ENCODE assay signal across 9 cellular contexts in the genomic region with DNA sequence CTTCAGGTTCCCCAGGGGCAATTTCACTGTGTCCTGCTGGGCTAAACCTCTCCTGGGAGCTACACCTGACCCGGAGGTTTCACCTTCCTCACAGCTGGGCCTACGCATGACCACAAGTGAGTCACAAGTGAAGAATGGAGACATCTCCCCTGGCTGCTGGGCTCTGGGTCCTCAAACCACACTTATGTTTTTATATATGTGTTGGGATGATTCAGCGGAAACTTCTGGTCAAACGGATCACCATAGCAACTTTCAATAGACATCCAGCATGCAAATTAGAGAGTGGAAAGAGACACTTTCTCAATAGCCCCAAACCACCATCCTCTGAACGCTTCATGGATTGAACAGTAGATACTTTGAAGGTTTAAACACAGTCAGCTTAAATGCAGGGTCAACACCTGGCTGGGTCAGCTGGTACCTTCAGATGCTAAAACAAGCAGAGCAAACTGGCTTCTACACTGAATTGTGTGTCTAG. TPM values are rescaled to one million over a fixed set of nuclear protein-coding genes. Genes with fewer than 3 reads are reported as not detected.
DNase-seq lines count a peak whose midpoint lies in the region; ATAC-seq, FAIRE-seq and TF ChIP-seq lines count a peak whose summit lies in the region.
"Had no signal": no experiment of that assay in that cellular context is flagged by ENCODE, and none has a peak within 500 bp of the region (broad histone marks: within the 10 kb centered on the region; RNA-seq: fewer than 3 reads in every experiment).

No MANE protein-coding gene starts in this region.

- WGBS in GM12878 (ENCODE audit: insufficient coverage, insufficient replicate concordance, low lambda C conversion rate, missing lambda C conversion rate) = under 1% methylated on average over 5 of the region's 5 CpGs

- H3K4me1 Mint-ChIP-seq in endothelial cell (ENCODE audit: unreplicated experiment) = no peaks in the 10 kb centered on the region

- BruUV-seq in GM12878 (replicated peaks; lab: Mats Ljungman, UMichigan) = no TSS peak

- no peaks in the 10 kb centered on the region for H3K4me1 ChIP-seq in GM12878 (ENCODE audit: control insufficient read depth, insufficient read depth, low read length)

- no peak for TF ChIP-seq EP300 in GM12878 (IDR thresholded peaks at IDR 0.05; ENCODE audit: borderline replicate concordance in 1 of 2, control insufficient read depth in 1 of 2, low read depth in 2 of 2, low read length in 2 of 2)

- TF ChIP-seq CTCF in NB4 (IDR thresholded peaks at IDR 0.05; ENCODE audit: low read depth, low read length) (no peak), GM12878 (IDR thresholded peaks at IDR 0.05 in 2 of 3, conservative IDR thresholded peaks at IDR 0.05 in 1 of 3; ENCODE audit: control insufficient read depth in 2 of 3, extremely low read depth in 1 of 3, insufficient read depth in 1 of 3, low read depth in 3 of 3, low read length in 3 of 3) (no peak), endothelial cell (IDR thresholded peaks at IDR 0.05; ENCODE audit: unreplicated experiment) (no peak)

- H3K4me3 ChIP-seq in NB4 (ENCODE audit: low read depth, low read length) (no peak overlapping the region), GM12878 (no peak overlapping the region)

- H3K4me2 ChIP-seq in GM12878 (ENCODE audit: control insufficient read depth, insufficient read depth) = no peak overlapping the region

- RAD21 ChIA-PET in GM12878 (lab: Charles Lee; ENCODE audit: unreplicated experiment) = no interaction called here

- no peak for TF ChIP-seq POLR2A in NB4 (IDR thresholded peaks at IDR 0.05; ENCODE audit: extremely low read depth, insufficient read length)
- no peak for TF ChIP-seq POLR2A in GM12878 (IDR thresholded peaks at IDR 0.05; ENCODE audit: low read depth, low read length)

- no peaks in the 10 kb centered on the region for H3K79me2 ChIP-seq in GM12878 (ENCODE audit: control insufficient read depth, insufficient read depth, low read length)

- H3K9me3 ChIP-seq in GM12878 (replicated peaks; ENCODE audit: control insufficient read depth, insufficient read depth, low read length) = no peaks in the 10 kb centered on the region; the same call in 2 of the 3 replicates

- H2AFZ ChIP-seq in GM12878 (ENCODE audit: control insufficient read depth, low read depth, low read length) = no peak overlapping the region

- in situ Hi-C loops in GM12878 (cut with MboI) = no loop called here

- no peak overlapping the region for H3K4me3 Mint-ChIP-seq in endothelial cell (ENCODE audit: unreplicated experiment)

- TF ChIP-seq RAD21 in GM12878 (IDR thresholded peaks at IDR 0.05; ENCODE audit: insufficient read depth, low read depth, low read length) = no peak

- H4K20me1 ChIP-seq in GM12878 (ENCODE audit: control insufficient read depth, insufficient read depth) = no peaks in the 10 kb centered on the region

- DNase-seq in EL = peak; percentile 25
- DNase-seq in NB4 (ENCODE audit: low read depth) = peak; percentile 55
- DNase-seq in GM12878 (ENCODE audit: low read depth, low spot score) = peak; percentile 20
- DNase-seq in stimulated activated CD8-positive, alpha-beta memory T cell treated with anti-CD3 and anti-CD28 coated beads, Interleukin-2, amount 100 ng/mL, for 1 hour (ENCODE audit: low read depth in 2 of 2) = peak; percentile 1 to 6
- no peak for DNase-seq in endothelial cell (ENCODE audit: low spot score)
- DNase-seq in NCI-H2029 treated with DMSO at 0.1 percent for 48 hours (lab: John Stamatoyannopoulos, UW) = no peak

- H3K27ac ChIP-seq in GM12878 (ENCODE audit: control insufficient read depth, insufficient read depth) = no peak overlapping the region

- ATAC-seq in GM21786 (IDR thresholded peaks at IDR 0.05; ENCODE audit: unreplicated experiment) (peak; percentile 56), GM12878 (peak; percentile 21; the same call in 2 of the 3 replicates), esophagus mucosa (no peak)

- no peak for FAIRE-seq in GM12878 (lab: Jason Lieb, UNC)
- FAIRE-seq: G401.6 had no signal

- CTCF ChIA-PET in GM12878 (lab: Yijun Ruan, JAX) = no interaction called here

- H3K36me3 Mint-ChIP-seq in endothelial cell (ENCODE audit: low read depth, unreplicated experiment) = no peaks in the 10 kb centered on the region

- no peaks in the 10 kb centered on the region for H3K36me3 ChIP-seq in GM12878 (ENCODE audit: control insufficient read depth in 2 of 2, insufficient read depth in 2 of 2, low read length in 1 of 2)

- H3K27me3 ChIP-seq in GM12878 (replicated peaks in 1 of 2; ENCODE audit: control insufficient read depth in 2 of 2, insufficient read depth in 2 of 2, low read length in 1 of 2) = no peaks in the 10 kb centered on the region

- H3K27ac Mint-ChIP-seq in endothelial cell (ENCODE audit: unreplicated experiment) = no peak overlapping the region

- POLR2A ChIA-PET in GM12878 (lab: Charles Lee) = no interaction called here

- SMC1A ChIA-PET in GM12878 (lab: Charles Lee; ENCODE audit: uncharacterized antibody, unreplicated experiment) = no interaction called here

- intact Hi-C loops in GM12878 (cut with micrococcal nuclease; ENCODE audit: unreplicated experiment) = no loop called here

- no peak overlapping the region for H3K9ac ChIP-seq in GM12878 (ENCODE audit: control insufficient read depth, insufficient read depth, low read length)

- no peaks in the 10 kb centered on the region for H3K9me3 Mint-ChIP-seq in endothelial cell (ENCODE audit: unreplicated experiment)

- no peaks in the 10 kb centered on the region for H3K27me3 Mint-ChIP-seq in endothelial cell (ENCODE audit: unreplicated experiment)

TF ChIP-seq in GM12878, 131 proteins besides CTCF, POLR2A, EP300 and RAD21:
- TF ChIP-seq YY1 (IDR thresholded peaks at IDR 0.05; ENCODE audit: low read depth, low read length) (no peak), CBX3 (IDR thresholded peaks at IDR 0.05; ENCODE audit: borderline replicate concordance, low read depth) (no peak), SP1 (IDR thresholded peaks at IDR 0.05; ENCODE audit: low read depth, low read length) (no peak), RB1 (IDR thresholded peaks at IDR 0.05; ENCODE audit: borderline replicate concordance) (no peak), IKZF2 (IDR thresholded peaks at IDR 0.05) (no peak), NFIC (IDR thresholded peaks at IDR 0.05; ENCODE audit: low read depth, low read length) (peak; percentile 50; the same call in 1 of the 2 replicates), RUNX3 (IDR thresholded peaks at IDR 0.05; ENCODE audit: low read length) (peak; percentile 89), SMAD5 (IDR thresholded peaks at IDR 0.05; ENCODE audit: low read depth) (no peak)
- TF ChIP-seq, protein P1, sequence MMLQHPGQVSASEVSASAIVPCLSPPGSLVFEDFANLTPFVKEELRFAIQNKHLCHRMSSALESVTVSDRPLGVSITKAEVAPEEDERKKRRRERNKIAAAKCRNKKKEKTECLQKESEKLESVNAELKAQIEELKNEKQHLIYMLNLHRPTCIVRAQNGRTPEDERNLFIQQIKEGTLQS (IDR thresholded peaks at IDR 0.05; ENCODE audit: borderline replicate concordance, extremely low read depth, low read depth, low read length) = no peak
- TF ChIP-seq, protein P2, sequence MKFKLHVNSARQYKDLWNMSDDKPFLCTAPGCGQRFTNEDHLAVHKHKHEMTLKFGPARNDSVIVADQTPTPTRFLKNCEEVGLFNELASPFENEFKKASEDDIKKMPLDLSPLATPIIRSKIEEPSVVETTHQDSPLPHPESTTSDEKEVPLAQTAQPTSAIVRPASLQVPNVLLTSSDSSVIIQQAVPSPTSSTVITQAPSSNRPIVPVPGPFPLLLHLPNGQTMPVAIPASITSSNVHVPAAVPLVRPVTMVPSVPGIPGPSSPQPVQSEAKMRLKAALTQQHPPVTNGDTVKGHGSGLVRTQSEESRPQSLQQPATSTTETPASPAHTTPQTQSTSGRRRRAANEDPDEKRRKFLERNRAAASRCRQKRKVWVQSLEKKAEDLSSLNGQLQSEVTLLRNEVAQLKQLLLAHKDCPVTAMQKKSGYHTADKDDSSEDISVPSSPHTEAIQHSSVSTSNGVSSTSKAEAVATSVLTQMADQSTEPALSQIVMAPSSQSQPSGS (IDR thresholded peaks at IDR 0.05; ENCODE audit: low read length) = no peak

RNA-seq across cellular contexts. Expression of a gene that starts 28.0 kb away (rescaled TPM):
- total RNA-seq in GM12878 (2013; cell fraction: nucleolus; rRNA removed) = 0.04 TPM in 1 of 2 replicates, not detected in the other
- total RNA-seq in GM12878 (2014; rRNA removed) (not detected in 2 replicates), GM12878 (2014; rRNA removed; fragmentation: Illumina TruSeq; extraction: Trizol) (not detected in 2 replicates), GM12878 (2021) (0.11 and 0.13 TPM in 2 replicates), esophagus mucosa (27.2 TPM), endothelial cell (ENCODE audit: unreplicated experiment) (31.4 TPM)
- not detected for polyA plus RNA-seq in GM12878 (2011; ENCODE audit: low read depth)
- polyA plus RNA-seq in GM12878 (2011; rRNA removed) (0.03 TPM in 2 replicates), GM12878 (2014; fragmentation: Illumina TruSeq; extraction: Trizol) (not detected in 2 replicates), GM12878 (2014; fragmentation: Nextera tagmentation; extraction: Ambion mirVana) (not detected), GM12878 (2014; rRNA removed) (not detected in 2 replicates), GM12878 (2016; fragmentation: Nextera tagmentation; extraction: Ambion mirVana) (not detected)
- polyA plus RNA-seq in GM12878 (2011; cell fraction: cytosol; rRNA removed) = not detected in 2 replicates
- 0.07 and 0.09 TPM in 2 replicates for polyA plus RNA-seq in GM12878 (2011; cell fraction: nucleus; rRNA removed)
- polyA plus RNA-seq in GM12878 (2012) = not detected in 2 replicates
- polyA minus RNA-seq in GM12878 (2011; rRNA and poly(A)+ RNA removed) = not detected in 2 replicates
- polyA minus RNA-seq in GM12878 (2011; cell fraction: cytosol; rRNA and poly(A)+ RNA removed) = not detected in 2 replicates
- polyA minus RNA-seq in GM12878 (2011; cell fraction: nucleus; rRNA and poly(A)+ RNA removed) = not detected in 2 replicates

Comparison
In these comparisons a context has a peak if more than half of its experiments do, and no peak if none do; other contexts are left out.
1. DNase-seq: peak in EL (single experiment), NB4 (single experiment), GM12878 (single experiment) and stimulated activated CD8-positive, alpha-beta memory T cell treated with anti-CD3 and anti-CD28 coated beads, Interleukin-2, amount 100 ng/mL, for 1 hour (2 of 2); none in endothelial cell (single experiment) and NCI-H2029 treated with DMSO at 0.1 percent for 48 hours (single experiment).
2. RNA of a gene that starts 28.0 kb away (total RNA-seq): 31.4 TPM in endothelial cell (single experiment) and 27.2 TPM in esophagus mucosa (single experiment); 0.04 to 0.13 TPM in GM12878; every median in the first group is over 10 times any median in the second.